In genomic region chr10:44372181-44372580, GRCh38 we compare ENCODE assay signal across 26 cellular contexts. TPM values are rescaled to one million over a fixed set of nuclear protein-coding genes. Genes with fewer than 3 reads are reported as not detected.
"Had no signal": no experiment of that assay in that cellular context is flagged by ENCODE, and none has a peak within 500 bp of the region (broad histone marks: within the 10 kb centered on the region; RNA-seq: fewer than 3 reads in every experiment).

No MANE protein-coding gene starts in this region.

- ATAC-seq: effector memory CD8-positive, alpha-beta T cell; left ventricle myocardium superior; lower lobe of right lung; sciatic nerve; stimulated activated naive CD8-positive, alpha-beta T cell treated with anti-CD3 and anti-CD28 coated beads, Interleukin-15, Interleukin-2, amounts not matched to agents 100 U/mL and 50 U/mL, for 24 hours had no signal

- H3K4me3 Mint-ChIP-seq: effector memory CD8-positive, alpha-beta T cell; immature natural killer cell; natural killer cell treated with Interleukin-12 subunit alpha and Interleukin-12 subunit beta and Interleukin-15 and Interleukin-18, amount 100 ng/mL, for 72 hours; neural crest cell; stimulated activated memory B cell treated with anti-CD40 and anti-IgM and Interleukin-4, amounts not matched to agents 10 μg/mL and 1 μg/mL and 100 μg/mL, for 72 hours; type B pancreatic cell had no signal

- H3K9me3 ChIP-seq: esophagus squamous epithelium, lower lobe of right lung, neutrophil, prostate gland, right atrium auricular region, testis, tibial artery had no signal

- H3K27ac Mint-ChIP-seq: effector memory CD8-positive, alpha-beta T cell; immature natural killer cell; natural killer cell treated with Interleukin-12 subunit alpha and Interleukin-12 subunit beta and Interleukin-15 and Interleukin-18, amount 100 ng/mL, for 72 hours; stimulated activated memory B cell treated with anti-CD40 and anti-IgM and Interleukin-4, amounts not matched to agents 10 μg/mL and 1 μg/mL and 100 μg/mL, for 72 hours; type B pancreatic cell had no signal

- H3K27ac ChIP-seq: esophagus squamous epithelium, lower lobe of right lung, neutrophil, parathyroid adenoma, prostate gland, right atrium auricular region, testis, tibial artery had no signal

- H3K27me3 Mint-ChIP-seq: stimulated activated memory B cell treated with anti-CD40 and anti-IgM and Interleukin-4, amounts not matched to agents 10 μg/mL and 1 μg/mL and 100 μg/mL, for 72 hours had no signal

- H3K36me3 ChIP-seq: neutrophil, prostate gland had no signal

- H3K27me3 ChIP-seq: esophagus squamous epithelium, neutrophil, right atrium auricular region, testis, tibial artery had no signal

- H3K36me3 Mint-ChIP-seq: immature natural killer cell; natural killer cell treated with Interleukin-12 subunit alpha and Interleukin-12 subunit beta and Interleukin-15 and Interleukin-18, amount 100 ng/mL, for 72 hours; stimulated activated memory B cell treated with anti-CD40 and anti-IgM and Interleukin-4, amounts not matched to agents 10 μg/mL and 1 μg/mL and 100 μg/mL, for 72 hours had no signal

- H3K4me3 ChIP-seq: esophagus squamous epithelium, lower lobe of right lung, prostate gland, right atrium auricular region, smooth muscle cell, testis, tibial artery had no signal

- H3K9me3 Mint-ChIP-seq: effector memory CD8-positive, alpha-beta T cell; immature natural killer cell; natural killer cell treated with Interleukin-12 subunit alpha and Interleukin-12 subunit beta and Interleukin-15 and Interleukin-18, amount 100 ng/mL, for 72 hours; neural crest cell; type B pancreatic cell had no signal

- H3K4me1 ChIP-seq: esophagus squamous epithelium, lower lobe of right lung, prostate gland, right atrium auricular region, testis, tibial artery had no signal

- DNase-seq: cortex of kidney; effector memory CD8-positive, alpha-beta T cell; erythroblast; esophagus squamous epithelium; hypothalamus; immature natural killer cell; islet precursor cell; kidney glomerular epithelial cell; left ventricle myocardium superior; lower lobe of right lung; stimulated activated CD4-positive, alpha-beta T cell treated with anti-CD3 and anti-CD28 coated beads, Interleukin-2, amount 100 ng/mL, for 24 hours; stimulated activated CD4-positive, alpha-beta T cell treated with anti-CD3 and anti-CD28 coated beads, Interleukin-4, amount 100 ng/mL, for 4 hours; stimulated activated naive CD8-positive, alpha-beta T cell treated with anti-CD3 and anti-CD28 coated beads, Interleukin-15, Interleukin-2, amounts not matched to agents 100 U/mL and 50 U/mL, for 24 hours; substantia nigra; testis; tibial artery had no signal

- H3K4me1 Mint-ChIP-seq: immature natural killer cell; stimulated activated memory B cell treated with anti-CD40 and anti-IgM and Interleukin-4, amounts not matched to agents 10 μg/mL and 1 μg/mL and 100 μg/mL, for 72 hours had no signal

RNA-seq across cellular contexts. Expression of gene CXCL12, which starts 12.7 kb away (rescaled TPM):
- polyA plus RNA-seq: immature natural killer cell had no signal
